ENCODE assay signal across 25 cellular contexts in genomic region chr2:37897511-37897910, GRCh38. TPM values are rescaled to one million over a fixed set of nuclear protein-coding genes. Genes with fewer than 3 reads are reported as not detected.
DNase-seq lines count a peak whose midpoint lies in the region; ATAC-seq and TF ChIP-seq lines count a peak whose summit lies in the region.
"Had no signal": no experiment of that assay in that cellular context is flagged by ENCODE, and none has a peak within 500 bp of the region (broad histone marks: within the 10 kb centered on the region; RNA-seq: fewer than 3 reads in every experiment).

No MANE protein-coding gene starts in this region.

- no peaks in the 10 kb centered on the region for H3K36me3 ChIP-seq in lower lobe of right lung

- no peak overlapping the region for H3K4me3 ChIP-seq in lower lobe of right lung
- H3K4me3 ChIP-seq: GM12878 had no signal

- H3K27ac ChIP-seq in lower lobe of right lung = no peak overlapping the region
- H3K27ac ChIP-seq: C4-2B, KMS-11 had no signal

- no peaks in the 10 kb centered on the region for H3K9me3 ChIP-seq in lower lobe of right lung
- H3K9me3 ChIP-seq: SK-N-SH had no signal

- no peak for ATAC-seq in lower lobe of right lung
- no peak for ATAC-seq in GM21515 (IDR thresholded peaks at IDR 0.05; ENCODE audit: unreplicated experiment)
- ATAC-seq: GM12878, Panc1 had no signal

- no peaks in the 10 kb centered on the region for H3K27me3 ChIP-seq in lower lobe of right lung (ENCODE audit: low read depth)

- no peak for TF ChIP-seq CTCF in lower lobe of right lung (IDR thresholded peaks at IDR 0.05)

- DNase-seq in EH (ENCODE audit: low read depth) (peak; percentile 27), LoVo (ENCODE audit: low spot score) (peak; percentile 55), kidney tubule cell (ENCODE audit: low spot score) (peak; percentile 28), islet precursor cell (no peak), lower lobe of right lung (no peak), dermis blood vessel endothelial cell (no peak)
- DNase-seq: AML-193; CD8-positive, alpha-beta memory T cell; GOT3; MV-4-11; NCI-H1105 treated with DMSO at 0.1 percent for 48 hours; NCI-H1694; NCI-H2081; NCI-H2171; NCI-H345; NCI-H524; NCI-H774; NK-92 treated with Interleukin-12 subunit alpha and Interleukin-12 subunit beta, amount 100 ng/mL, for 24 hours; SIG-M5; SK-N-SH had no signal

- H3K4me1 ChIP-seq in lower lobe of right lung = peaks cover 32% of the 10 kb centered on the region

- intact Hi-C loops in lower lobe of right lung (cut with DNase I) = no loop called here

RNA-seq across cellular contexts. Expression of gene RMDN2, which starts 27.6 kb away (rescaled TPM):
- total RNA-seq in lower lobe of right lung (21.9 TPM), dermis blood vessel endothelial cell (3.1 and 4.3 TPM in 2 replicates)

Comparison
In these comparisons a context has a peak if more than half of its experiments do, and no peak if none do; other contexts are left out.
1. DNase-seq: peak in EH (single experiment), LoVo (single experiment) and kidney tubule cell (single experiment); none in islet precursor cell (single experiment), lower lobe of right lung (single experiment) and dermis blood vessel endothelial cell (single experiment).